Comparison of ENCODE assay signal across 20 cellular contexts in genomic region chr11:117520201-117520600, GRCh38.
DNase-seq lines count a peak whose midpoint lies in the region; TF ChIP-seq lines count a peak whose summit lies in the region.
"Had no signal": no experiment of that assay in that cellular context is flagged by ENCODE, and none has a peak within 500 bp of the region (broad histone marks: within the 10 kb centered on the region; RNA-seq: fewer than 3 reads in every experiment).

No MANE protein-coding gene starts in this region.

- TF ChIP-seq CTCF in GM12865 (IDR thresholded peaks at IDR 0.05; ENCODE audit: insufficient read depth, low read depth, low read length, missing control alignments) (no peak), epithelial cell of proximal tubule (conservative IDR thresholded peaks at IDR 0.05; ENCODE audit: low read depth, low read length) (peak; percentile 23), nephron (IDR thresholded peaks at IDR 0.05; ENCODE audit: unreplicated experiment in 3 of 3) (peak in 1 of 3 experiments; percentile 12), GM20000 (IDR thresholded peaks at IDR 0.05; ENCODE audit: extremely low read depth, missing control alignments) (no peak)

- H3K4me3 ChIP-seq in GM12865 (ENCODE audit: low read depth, low read length) (no peak overlapping the region), epithelial cell of proximal tubule (ENCODE audit: low read depth, low read length) (no peak overlapping the region)
- H3K4me3 ChIP-seq: gastrocnemius medialis, spleen, thoracic aorta had no signal

- H3K36me3 Mint-ChIP-seq in nephron (ENCODE audit: low read depth) = no peaks in the 10 kb centered on the region
- H3K36me3 Mint-ChIP-seq: natural killer cell had no signal

- H3K27me3 Mint-ChIP-seq in nephron (ENCODE audit: low read depth) = peaks cover 28% of the 10 kb centered on the region
- H3K27me3 Mint-ChIP-seq: B cell had no signal

- peaks cover 26% of the 10 kb centered on the region for H3K4me1 Mint-ChIP-seq in nephron
- H3K4me1 Mint-ChIP-seq: B cell, natural killer cell had no signal

- DNase-seq in GM12865 (ENCODE audit: low read depth) (peak; percentile 10), NAMALWA (ENCODE audit: low spot score) (peak; percentile 7), epithelial cell of proximal tubule (ENCODE audit: low read depth) (no peak), COLO829 (ENCODE audit: low spot score) (no peak), GM20000 (ENCODE audit: low spot score) (no peak), middle frontal gyrus (ENCODE audit: extremely low spot score, low spot score) (no peak)
- DNase-seq: activated CD4-positive, CD25-positive, alpha-beta regulatory T cell; activated gamma-delta T cell; amniotic stem cell; cerebellar nuclear complex; gastrocnemius medialis; Kasumi-1; natural killer cell; NCI-H1417; SHP77; spleen had no signal

- peak overlapping the region; percentile 92 to 97 (median 93) for H3K27ac Mint-ChIP-seq in nephron
- H3K27ac Mint-ChIP-seq: B cell; natural killer cell; T-helper 1 cell treated with Interleukin-12 subunit alpha and Interleukin-12 subunit beta and Interleukin-4 antibody, amounts not matched to agents 30 μg/mL and 1 μg/mL, for 36 hours had no signal

- no peak overlapping the region for H3K4me3 Mint-ChIP-seq in nephron
- H3K4me3 Mint-ChIP-seq: B cell; natural killer cell; T-helper 1 cell treated with Interleukin-12 subunit alpha and Interleukin-12 subunit beta and Interleukin-4 antibody, amounts not matched to agents 30 μg/mL and 1 μg/mL, for 36 hours had no signal

- H3K9me3 Mint-ChIP-seq in nephron = no peaks in the 10 kb centered on the region
- H3K9me3 Mint-ChIP-seq: natural killer cell; T-helper 1 cell treated with Interleukin-12 subunit alpha and Interleukin-12 subunit beta and Interleukin-4 antibody, amounts not matched to agents 30 μg/mL and 1 μg/mL, for 36 hours had no signal

Comparison
In these comparisons a context has a peak if more than half of its experiments do, and no peak if none do; other contexts are left out.
1. DNase-seq: peak in GM12865 (single experiment) and NAMALWA (single experiment); none in epithelial cell of proximal tubule (single experiment), COLO829 (single experiment), GM20000 (single experiment) and middle frontal gyrus (single experiment).